Comparison of ENCODE assay signal across 1 cellular context in genomic region chr5:83718936-83719495, GRCh38.
TF ChIP-seq lines count a peak whose summit lies in the region.

No MANE protein-coding gene starts in this region.

TF ChIP-seq in HCT116, 20 proteins besides CTCF, POLR2A, EP300 and RAD21 (continued from another document):
- TF ChIP-seq, protein P1, sequence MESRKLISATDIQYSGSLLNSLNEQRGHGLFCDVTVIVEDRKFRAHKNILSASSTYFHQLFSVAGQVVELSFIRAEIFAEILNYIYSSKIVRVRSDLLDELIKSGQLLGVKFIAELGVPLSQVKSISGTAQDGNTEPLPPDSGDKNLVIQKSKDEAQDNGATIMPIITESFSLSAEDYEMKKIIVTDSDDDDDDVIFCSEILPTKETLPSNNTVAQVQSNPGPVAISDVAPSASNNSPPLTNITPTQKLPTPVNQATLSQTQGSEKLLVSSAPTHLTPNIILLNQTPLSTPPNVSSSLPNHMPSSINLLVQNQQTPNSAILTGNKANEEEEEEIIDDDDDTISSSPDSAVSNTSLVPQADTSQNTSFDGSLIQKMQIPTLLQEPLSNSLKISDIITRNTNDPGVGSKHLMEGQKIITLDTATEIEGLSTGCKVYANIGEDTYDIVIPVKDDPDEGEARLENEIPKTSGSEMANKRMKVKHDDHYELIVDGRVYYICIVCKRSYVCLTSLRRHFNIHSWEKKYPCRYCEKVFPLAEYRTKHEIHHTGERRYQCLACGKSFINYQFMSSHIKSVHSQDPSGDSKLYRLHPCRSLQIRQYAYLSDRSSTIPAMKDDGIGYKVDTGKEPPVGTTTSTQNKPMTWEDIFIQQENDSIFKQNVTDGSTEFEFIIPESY (IDR thresholded peaks at IDR 0.05; ENCODE audit: extremely low read depth, insufficient replicate concordance, low read length): no peak
- no peak for TF ChIP-seq FOSL1 (IDR thresholded peaks at IDR 0.05; ENCODE audit: low read depth)
- no peak for TF ChIP-seq POLR2AphosphoS5 (IDR thresholded peaks at IDR 0.05; ENCODE audit: low read depth, low read length)
- no peak for TF ChIP-seq REST (IDR thresholded peaks at IDR 0.05; ENCODE audit: low read depth)
- TF ChIP-seq, protein P2, sequence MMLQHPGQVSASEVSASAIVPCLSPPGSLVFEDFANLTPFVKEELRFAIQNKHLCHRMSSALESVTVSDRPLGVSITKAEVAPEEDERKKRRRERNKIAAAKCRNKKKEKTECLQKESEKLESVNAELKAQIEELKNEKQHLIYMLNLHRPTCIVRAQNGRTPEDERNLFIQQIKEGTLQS (IDR thresholded peaks at IDR 0.05): no peak
- TF ChIP-seq CEBPB (IDR thresholded peaks at IDR 0.05; ENCODE audit: low read depth): no peak
- TF ChIP-seq, protein P3, sequence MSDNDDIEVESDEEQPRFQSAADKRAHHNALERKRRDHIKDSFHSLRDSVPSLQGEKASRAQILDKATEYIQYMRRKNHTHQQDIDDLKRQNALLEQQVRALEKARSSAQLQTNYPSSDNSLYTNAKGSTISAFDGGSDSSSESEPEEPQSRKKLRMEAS (IDR thresholded peaks at IDR 0.05): no peak
- no peak for TF ChIP-seq CBX3 (IDR thresholded peaks at IDR 0.05; ENCODE audit: low read depth)
- no peak for TF ChIP-seq SP1 (IDR thresholded peaks at IDR 0.05; ENCODE audit: low read depth)
- no peak for TF ChIP-seq YY1 (IDR thresholded peaks at IDR 0.05; ENCODE audit: extremely low read depth, insufficient replicate concordance, low read depth, low read length)
- TF ChIP-seq ZFX (IDR thresholded peaks at IDR 0.05): no peak
- TF ChIP-seq JUND (IDR thresholded peaks at IDR 0.05): no peak
- no peak for TF ChIP-seq ELF1 (IDR thresholded peaks at IDR 0.05; ENCODE audit: borderline replicate concordance, low read depth)
